26 cellular contexts compared by ENCODE assay signal in genomic region chr2:146077156-146077555, GRCh38.
"Had no signal": no experiment of that assay in that cellular context is flagged by ENCODE, and none has a peak within 500 bp of the region (broad histone marks: within the 10 kb centered on the region; RNA-seq: fewer than 3 reads in every experiment).

No MANE protein-coding gene starts in this region.

- H3K27me3 ChIP-seq: cardiac muscle cell, Peyer's patch, SJSA1 had no signal

- ATAC-seq: activated CD8-positive, alpha-beta memory T cell treated with anti-CD3 and anti-CD28 coated beads, Interleukin-2, amount 10 ng/mL, durations not matched to agents 7 days and 5 days; activated naive CD4-positive, alpha-beta T cell treated with anti-CD3 and anti-CD28 coated beads, Interleukin-2, amount 50 U/mL, for 72 hours; activated naive CD8-positive, alpha-beta T cell treated with anti-CD3 and anti-CD28 coated beads, Interleukin-2, amount 50 U/mL, for 24 hours; WTC11 had no signal

- H3K9me3 ChIP-seq: Peyer's patch, SJSA1 had no signal

- H3K4me3 ChIP-seq: cardiac muscle cell, Peyer's patch, SJSA1 had no signal

- H3K27ac ChIP-seq: cardiac muscle cell, Peyer's patch, RWPE1, SJSA1 had no signal

- DNase-seq: activated CD4-positive, alpha-beta T cell treated with anti-CD3 and anti-CD28 coated beads for 48 hours; activated CD4-positive, alpha-beta T cell treated with anti-CD3 and anti-CD28 coated beads, Interleukin-2, amount 50 U/mL, for 48 hours; activated CD4-positive, CD25-positive, alpha-beta regulatory T cell treated with anti-CD3 and anti-CD28 coated beads, Interleukin-2, amount 50 U/mL, for 72 hours; activated CD8-positive, alpha-beta memory T cell treated with anti-CD3 and anti-CD28 coated beads, Interleukin-2, amount 10 ng/mL, durations not matched to agents 7 days and 5 days; activated effector memory CD4-positive, alpha-beta T cell treated with Interleukin-2 at 50 U/mL for 16 hours; activated naive CD4-positive, alpha-beta T cell treated with Interleukin-2 at 50 U/mL for 16 hours; activated naive CD8-positive, alpha-beta T cell treated with anti-CD3 and anti-CD28 coated beads, Interleukin-2, amount 50 U/mL, for 24 hours; activated T-cell treated with anti-CD3 and anti-CD28 coated beads, Interleukin-2, amount 50 U/mL, for 24 hours; amygdala; KG1; NCI-H1048; NCI-H146; NCI-H187 treated with DMSO at 0.1 percent for 48 hours; NCI-H2171; NCI-H2227 treated with DMSO at 0.1 percent for 48 hours; NCI-H446 treated with DMSO at 0.1 percent for 48 hours; NCI-H526; NK-92 treated with Interleukin-12 subunit alpha and Interleukin-12 subunit beta, amount 100 ng/mL, for 24 hours; OCI-M1; Peyer's patch; SHP77 had no signal

- H3K4me1 ChIP-seq: Peyer's patch, SJSA1 had no signal

- H3K36me3 ChIP-seq: cardiac muscle cell, Peyer's patch, SJSA1 had no signal
